2 cellular contexts compared by ENCODE assay signal in genomic region chr12:2776129-2776806, GRCh38.
TF ChIP-seq lines count a peak whose summit lies in the region.

No MANE protein-coding gene starts in this region.

TF ChIP-seq in GM23338, 12 proteins besides CTCF, POLR2A, EP300 and RAD21:
- TF ChIP-seq EZH2 (IDR thresholded peaks at IDR 0.05; ENCODE audit: low read depth, unreplicated experiment) (no peak), ZNF462 (CRISPR knock-in tag; IDR thresholded peaks at IDR 0.05) (no peak), REST (IDR thresholded peaks at IDR 0.05; ENCODE audit: unreplicated experiment) (no peak), ZNF331 (CRISPR knock-in tag; IDR thresholded peaks at IDR 0.05; ENCODE audit: low read depth) (no peak), POLR2AphosphoS5 (IDR thresholded peaks at IDR 0.05; ENCODE audit: low read depth) (no peak), JUNB (IDR thresholded peaks at IDR 0.05; ENCODE audit: unreplicated experiment) (no peak), CREB1 (CRISPR knock-in tag; IDR thresholded peaks at IDR 0.05; ENCODE audit: low read depth) (no peak), EZH2phosphoT487 (IDR thresholded peaks at IDR 0.05; ENCODE audit: unreplicated experiment) (no peak), NANOG (IDR thresholded peaks at IDR 0.05; ENCODE audit: borderline replicate concordance) (no peak), STAT1 (IDR thresholded peaks at IDR 0.05; ENCODE audit: unreplicated experiment) (no peak), ZNF114 (CRISPR knock-in tag; IDR thresholded peaks at IDR 0.05) (no peak)
TF ChIP-seq in GM23338: peak in this region for 0.

TF ChIP-seq in H1, 55 proteins besides CTCF, POLR2A, EP300 and RAD21:
- no peak for TF ChIP-seq TEAD4 (IDR thresholded peaks at IDR 0.05; ENCODE audit: low read depth, low read length)
- no peak for TF ChIP-seq EGR1 (IDR thresholded peaks at IDR 0.05; ENCODE audit: borderline replicate concordance, low read depth, low read length)
- no peak for TF ChIP-seq CHD2 (IDR thresholded peaks at IDR 0.05; ENCODE audit: low read length)
- TF ChIP-seq SIN3A (conservative IDR thresholded peaks at IDR 0.05 in 1 of 2, IDR thresholded peaks at IDR 0.05 in 1 of 2; ENCODE audit: low read depth in 1 of 2, low read length in 2 of 2): no peak
- no peak for TF ChIP-seq GABPA (IDR thresholded peaks at IDR 0.05; ENCODE audit: borderline replicate concordance, insufficient read depth, low read length)
TF ChIP-seq in H1: peak in this region for 0.
